1 cellular context compared by ENCODE assay signal in the genomic region with DNA sequence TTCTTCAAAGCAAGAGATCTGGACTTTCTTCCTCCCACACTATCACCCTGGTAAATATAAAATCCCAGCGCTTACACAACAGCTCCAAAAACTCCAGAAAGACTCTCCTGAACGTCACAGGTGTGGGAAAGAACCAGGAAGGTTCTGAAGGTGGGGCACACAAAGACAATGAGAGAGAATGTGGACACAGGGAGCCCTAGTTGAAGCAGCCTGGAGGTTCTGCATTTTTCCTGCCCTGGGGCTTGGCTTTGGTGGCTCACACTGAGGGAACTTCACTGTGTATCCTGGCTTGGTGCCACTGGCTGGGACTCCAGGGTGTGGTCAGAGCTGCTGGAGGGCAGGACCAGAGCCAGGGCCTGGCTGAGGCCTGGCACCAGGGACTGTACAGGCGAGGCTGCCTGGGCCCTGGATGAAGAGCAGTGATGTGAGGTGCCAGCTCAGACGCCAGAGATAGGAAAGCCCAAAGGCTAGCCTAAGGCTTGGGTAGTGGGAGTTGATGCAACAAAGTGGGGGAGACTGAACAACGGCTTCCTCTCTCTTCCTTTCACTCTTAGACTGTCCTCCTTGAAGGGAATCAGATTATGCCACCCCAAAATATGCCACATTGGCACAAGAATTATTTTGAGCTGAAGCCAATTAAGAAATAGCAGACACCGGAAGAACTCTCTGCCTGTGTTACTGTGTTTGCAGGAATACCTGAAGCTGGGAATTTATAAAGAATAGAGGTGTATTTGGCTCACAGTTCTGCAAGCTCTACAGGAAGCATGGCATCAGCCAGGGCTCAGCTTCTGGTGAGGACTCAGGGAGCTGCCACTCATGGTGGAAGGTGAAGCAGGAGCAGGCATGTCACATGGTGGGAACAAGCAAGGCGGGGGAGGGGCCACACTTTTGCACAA.
TF ChIP-seq lines count a peak whose summit lies in the region.

No MANE protein-coding gene starts in this region.

TF ChIP-seq in A549, 52 proteins besides CTCF, POLR2A, EP300 and RAD21 (continued from another document):
- TF ChIP-seq NPAS2 (CRISPR knock-in tag; IDR thresholded peaks at IDR 0.05; ENCODE audit: borderline replicate concordance) (peak; percentile 12; the same call in 1 of the 2 replicates), EHF (CRISPR knock-in tag; IDR thresholded peaks at IDR 0.05) (peak; percentile 83; the same call in 1 of the 2 replicates), RARB (CRISPR knock-in tag; IDR thresholded peaks at IDR 0.05) (no peak), HDAC2 (IDR thresholded peaks at IDR 0.05) (no peak), ZNF302 (CRISPR knock-in tag; IDR thresholded peaks at IDR 0.05) (peak; percentile 19; the same call in 1 of the 2 replicates), RNF2 (IDR thresholded peaks at IDR 0.05; ENCODE audit: borderline replicate concordance, low read depth) (no peak), JUN (IDR thresholded peaks at IDR 0.05) (peak; percentile 66 to 93; a peak in 4 of 5 replicates), PHF8 (IDR thresholded peaks at IDR 0.05; ENCODE audit: borderline replicate concordance, low read depth) (no peak), SREBF2 (IDR thresholded peaks at IDR 0.05) (no peak), CBX2 (IDR thresholded peaks at IDR 0.05; ENCODE audit: borderline replicate concordance, low read depth) (no peak), HEYL (CRISPR knock-in tag; IDR thresholded peaks at IDR 0.05) (peak; percentile 79), CHD4 (IDR thresholded peaks at IDR 0.05; ENCODE audit: borderline replicate concordance) (no peak), MAZ (IDR thresholded peaks at IDR 0.05; ENCODE audit: borderline replicate concordance, low read depth, low read length) (no peak), BHLHE40 (IDR thresholded peaks at IDR 0.05; ENCODE audit: low read depth, low read length) (no peak), PBX3 (IDR thresholded peaks at IDR 0.05) (no peak), KDM1A (IDR thresholded peaks at IDR 0.05; ENCODE audit: low read depth) (no peak), TP53 (CRISPR knock-in tag; IDR thresholded peaks at IDR 0.05) (no peak), RFX5 (IDR thresholded peaks at IDR 0.05) (no peak), GATA3 (IDR thresholded peaks at IDR 0.05; ENCODE audit: borderline replicate concordance) (no peak), JUNB (IDR thresholded peaks at IDR 0.05) (peak; percentile 50; the same call in 1 of the 2 replicates), CHD2 (IDR thresholded peaks at IDR 0.05; ENCODE audit: low read length, partially characterized antibody) (no peak), HOXB5 (CRISPR knock-in tag; IDR thresholded peaks at IDR 0.05) (peak; percentile 76; the same call in 1 of the 2 replicates), KDM5A (IDR thresholded peaks at IDR 0.05) (no peak), MAX (IDR thresholded peaks at IDR 0.05) (peak; percentile 84), ZC3H11A (IDR thresholded peaks at IDR 0.05) (no peak)
- TF ChIP-seq, protein P1, sequence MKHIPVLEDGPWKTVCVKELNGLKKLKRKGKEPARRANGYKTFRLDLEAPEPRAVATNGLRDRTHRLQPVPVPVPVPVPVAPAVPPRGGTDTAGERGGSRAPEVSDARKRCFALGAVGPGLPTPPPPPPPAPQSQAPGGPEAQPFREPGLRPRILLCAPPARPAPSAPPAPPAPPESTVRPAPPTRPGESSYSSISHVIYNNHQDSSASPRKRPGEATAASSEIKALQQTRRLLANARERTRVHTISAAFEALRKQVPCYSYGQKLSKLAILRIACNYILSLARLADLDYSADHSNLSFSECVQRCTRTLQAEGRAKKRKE (CRISPR knock-in tag; IDR thresholded peaks at IDR 0.05; ENCODE audit: low read depth), result peak; percentile 79
